23 cellular contexts compared by ENCODE assay signal in genomic region chr5:81805086-81805485, GRCh38.
"Had no signal": no experiment of that assay in that cellular context is flagged by ENCODE, and none has a peak within 500 bp of the region (broad histone marks: within the 10 kb centered on the region; RNA-seq: fewer than 3 reads in every experiment).

No MANE protein-coding gene starts in this region.

- H3K9me3 ChIP-seq: prostate gland, right lobe of liver, testis had no signal

- DNase-seq: effector memory CD8-positive, alpha-beta T cell; glutamatergic neuron; islet precursor cell; mammary epithelial cell; nephron progenitor cell; retina; right lobe of liver; spleen; stimulated activated CD4-positive, alpha-beta T cell treated with anti-CD3 and anti-CD28 coated beads, Interleukin-15, amount 100 ng/mL, for 24 hours; stimulated activated CD4-positive, alpha-beta T cell treated with anti-CD3 and anti-CD28 coated beads, Interleukin-1b, Interleukin-23, amount 100 ng/mL, for 48 hours; stimulated activated CD4-positive, alpha-beta T cell treated with anti-CD3 and anti-CD28 coated beads, Interleukin-4, amount 100 ng/mL, for 24 hours; stimulated activated naive B cell treated with anti-CD40 and anti-IgM and Interleukin-4, amounts not matched to agents 10 μg/mL and 1 μg/mL and 100 μg/mL, for 72 hours; stimulated activated naive CD8-positive, alpha-beta T cell treated with anti-CD3 and anti-CD28 coated beads, Interleukin-15, amount 100 ng/mL, for 72 hours; testis had no signal

- H3K4me3 Mint-ChIP-seq: dendritic cell treated with granulocyte-macrophage colony-stimulating factor and Interleukin-4, amounts not matched to agents 40 ng/mL and 50 ng/mL, for 4 days; nephron progenitor cell; stimulated activated naive B cell treated with anti-CD40 and anti-IgM and Interleukin-4, amounts not matched to agents 10 μg/mL and 1 μg/mL and 100 μg/mL, for 72 hours; stimulated activated naive CD8-positive, alpha-beta T cell treated with anti-CD3 and anti-CD28 coated beads, Interleukin-15, amount 100 ng/mL, for 72 hours had no signal

- H3K27me3 ChIP-seq: esophagus muscularis mucosa, gastroesophageal sphincter, right lobe of liver, spleen, testis, tibial nerve had no signal

- H3K4me1 ChIP-seq: gastroesophageal sphincter, parathyroid adenoma, prostate gland, right lobe of liver, spleen, testis, tibial nerve had no signal

- H3K36me3 ChIP-seq: esophagus muscularis mucosa, gastroesophageal sphincter, prostate gland, right lobe of liver, spleen, tibial nerve had no signal

- H3K27ac ChIP-seq: epithelial cell of prostate, esophagus muscularis mucosa, gastroesophageal sphincter, parathyroid adenoma, prostate gland, right lobe of liver, spleen, testis, tibial nerve had no signal

- H3K27me3 Mint-ChIP-seq: dendritic cell treated with granulocyte-macrophage colony-stimulating factor and Interleukin-4, amounts not matched to agents 40 ng/mL and 50 ng/mL, for 4 days; effector memory CD8-positive, alpha-beta T cell; stimulated activated naive B cell treated with anti-CD40 and anti-IgM and Interleukin-4, amounts not matched to agents 10 μg/mL and 1 μg/mL and 100 μg/mL, for 72 hours; stimulated activated naive CD8-positive, alpha-beta T cell treated with anti-CD3 and anti-CD28 coated beads, Interleukin-15, amount 100 ng/mL, for 72 hours had no signal

- H3K4me3 ChIP-seq: esophagus muscularis mucosa, gastroesophageal sphincter, prostate gland, right lobe of liver, spleen, testis, tibial nerve had no signal

- H3K27ac Mint-ChIP-seq: dendritic cell treated with granulocyte-macrophage colony-stimulating factor and Interleukin-4, amounts not matched to agents 40 ng/mL and 50 ng/mL, for 4 days; effector memory CD8-positive, alpha-beta T cell; nephron progenitor cell; stimulated activated naive B cell treated with anti-CD40 and anti-IgM and Interleukin-4, amounts not matched to agents 10 μg/mL and 1 μg/mL and 100 μg/mL, for 72 hours; stimulated activated naive CD8-positive, alpha-beta T cell treated with anti-CD3 and anti-CD28 coated beads, Interleukin-15, amount 100 ng/mL, for 72 hours had no signal

- ATAC-seq: effector memory CD8-positive, alpha-beta T cell; gastroesophageal sphincter; left lobe of liver; naive thymus-derived CD4-positive, alpha-beta T cell; right lobe of liver; stimulated activated naive B cell treated with anti-CD40 and anti-IgM and Interleukin-4, amounts not matched to agents 10 μg/mL and 1 μg/mL and 100 μg/mL, for 72 hours; stimulated activated naive CD8-positive, alpha-beta T cell treated with anti-CD3 and anti-CD28 coated beads, Interleukin-15, amount 100 ng/mL, for 72 hours had no signal
